Comparison of ENCODE assay signal across 1 cellular context in the genomic region with DNA sequence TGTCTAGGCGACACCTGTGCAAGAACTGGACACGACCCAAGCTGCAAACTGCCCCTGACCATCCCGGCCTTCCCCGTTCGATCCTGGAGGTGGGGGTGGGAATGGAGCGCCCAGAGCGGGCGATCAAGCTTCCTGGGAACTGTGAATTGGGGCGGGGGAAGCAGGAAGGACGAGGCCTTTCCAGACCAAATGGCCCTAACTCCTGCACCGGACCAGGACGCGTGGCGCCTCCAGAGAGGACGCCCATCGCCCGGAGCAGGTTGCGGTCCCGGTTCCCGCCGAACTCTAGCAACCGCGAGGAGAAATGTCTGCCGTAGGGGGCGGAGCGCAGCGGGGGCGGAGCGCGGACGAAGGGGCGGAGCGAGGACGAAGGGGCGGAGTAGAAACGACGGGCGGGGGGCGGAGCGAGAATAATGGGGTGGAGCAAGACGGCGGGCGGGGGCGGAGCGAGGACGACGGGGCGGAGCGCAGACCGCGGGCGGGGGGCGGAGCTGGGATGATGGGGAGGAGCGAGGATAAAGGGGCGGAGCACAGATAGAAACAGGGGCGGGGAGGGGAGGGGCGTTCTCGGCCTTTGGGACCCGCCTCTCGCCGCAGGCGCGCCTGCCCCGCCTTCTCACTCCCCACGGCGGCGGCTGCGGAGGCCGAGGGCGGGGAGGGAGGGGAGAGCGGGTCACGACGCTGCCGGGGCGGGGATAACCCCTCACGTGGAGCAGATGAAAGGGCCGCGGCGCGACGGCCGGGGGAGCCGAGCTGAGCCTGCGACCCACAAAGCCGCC.
TF ChIP-seq lines count a peak whose summit lies in the region.

A gene (plus strand): TSS at position 695 of the 779 bp plus-strand sequence. CDS start 195 bp downstream, outside the sequence.

TF ChIP-seq in K562, 482 proteins besides CTCF, POLR2A, EP300 and RAD21 (continued from another document and continues in another):
- TF ChIP-seq, protein P1, sequence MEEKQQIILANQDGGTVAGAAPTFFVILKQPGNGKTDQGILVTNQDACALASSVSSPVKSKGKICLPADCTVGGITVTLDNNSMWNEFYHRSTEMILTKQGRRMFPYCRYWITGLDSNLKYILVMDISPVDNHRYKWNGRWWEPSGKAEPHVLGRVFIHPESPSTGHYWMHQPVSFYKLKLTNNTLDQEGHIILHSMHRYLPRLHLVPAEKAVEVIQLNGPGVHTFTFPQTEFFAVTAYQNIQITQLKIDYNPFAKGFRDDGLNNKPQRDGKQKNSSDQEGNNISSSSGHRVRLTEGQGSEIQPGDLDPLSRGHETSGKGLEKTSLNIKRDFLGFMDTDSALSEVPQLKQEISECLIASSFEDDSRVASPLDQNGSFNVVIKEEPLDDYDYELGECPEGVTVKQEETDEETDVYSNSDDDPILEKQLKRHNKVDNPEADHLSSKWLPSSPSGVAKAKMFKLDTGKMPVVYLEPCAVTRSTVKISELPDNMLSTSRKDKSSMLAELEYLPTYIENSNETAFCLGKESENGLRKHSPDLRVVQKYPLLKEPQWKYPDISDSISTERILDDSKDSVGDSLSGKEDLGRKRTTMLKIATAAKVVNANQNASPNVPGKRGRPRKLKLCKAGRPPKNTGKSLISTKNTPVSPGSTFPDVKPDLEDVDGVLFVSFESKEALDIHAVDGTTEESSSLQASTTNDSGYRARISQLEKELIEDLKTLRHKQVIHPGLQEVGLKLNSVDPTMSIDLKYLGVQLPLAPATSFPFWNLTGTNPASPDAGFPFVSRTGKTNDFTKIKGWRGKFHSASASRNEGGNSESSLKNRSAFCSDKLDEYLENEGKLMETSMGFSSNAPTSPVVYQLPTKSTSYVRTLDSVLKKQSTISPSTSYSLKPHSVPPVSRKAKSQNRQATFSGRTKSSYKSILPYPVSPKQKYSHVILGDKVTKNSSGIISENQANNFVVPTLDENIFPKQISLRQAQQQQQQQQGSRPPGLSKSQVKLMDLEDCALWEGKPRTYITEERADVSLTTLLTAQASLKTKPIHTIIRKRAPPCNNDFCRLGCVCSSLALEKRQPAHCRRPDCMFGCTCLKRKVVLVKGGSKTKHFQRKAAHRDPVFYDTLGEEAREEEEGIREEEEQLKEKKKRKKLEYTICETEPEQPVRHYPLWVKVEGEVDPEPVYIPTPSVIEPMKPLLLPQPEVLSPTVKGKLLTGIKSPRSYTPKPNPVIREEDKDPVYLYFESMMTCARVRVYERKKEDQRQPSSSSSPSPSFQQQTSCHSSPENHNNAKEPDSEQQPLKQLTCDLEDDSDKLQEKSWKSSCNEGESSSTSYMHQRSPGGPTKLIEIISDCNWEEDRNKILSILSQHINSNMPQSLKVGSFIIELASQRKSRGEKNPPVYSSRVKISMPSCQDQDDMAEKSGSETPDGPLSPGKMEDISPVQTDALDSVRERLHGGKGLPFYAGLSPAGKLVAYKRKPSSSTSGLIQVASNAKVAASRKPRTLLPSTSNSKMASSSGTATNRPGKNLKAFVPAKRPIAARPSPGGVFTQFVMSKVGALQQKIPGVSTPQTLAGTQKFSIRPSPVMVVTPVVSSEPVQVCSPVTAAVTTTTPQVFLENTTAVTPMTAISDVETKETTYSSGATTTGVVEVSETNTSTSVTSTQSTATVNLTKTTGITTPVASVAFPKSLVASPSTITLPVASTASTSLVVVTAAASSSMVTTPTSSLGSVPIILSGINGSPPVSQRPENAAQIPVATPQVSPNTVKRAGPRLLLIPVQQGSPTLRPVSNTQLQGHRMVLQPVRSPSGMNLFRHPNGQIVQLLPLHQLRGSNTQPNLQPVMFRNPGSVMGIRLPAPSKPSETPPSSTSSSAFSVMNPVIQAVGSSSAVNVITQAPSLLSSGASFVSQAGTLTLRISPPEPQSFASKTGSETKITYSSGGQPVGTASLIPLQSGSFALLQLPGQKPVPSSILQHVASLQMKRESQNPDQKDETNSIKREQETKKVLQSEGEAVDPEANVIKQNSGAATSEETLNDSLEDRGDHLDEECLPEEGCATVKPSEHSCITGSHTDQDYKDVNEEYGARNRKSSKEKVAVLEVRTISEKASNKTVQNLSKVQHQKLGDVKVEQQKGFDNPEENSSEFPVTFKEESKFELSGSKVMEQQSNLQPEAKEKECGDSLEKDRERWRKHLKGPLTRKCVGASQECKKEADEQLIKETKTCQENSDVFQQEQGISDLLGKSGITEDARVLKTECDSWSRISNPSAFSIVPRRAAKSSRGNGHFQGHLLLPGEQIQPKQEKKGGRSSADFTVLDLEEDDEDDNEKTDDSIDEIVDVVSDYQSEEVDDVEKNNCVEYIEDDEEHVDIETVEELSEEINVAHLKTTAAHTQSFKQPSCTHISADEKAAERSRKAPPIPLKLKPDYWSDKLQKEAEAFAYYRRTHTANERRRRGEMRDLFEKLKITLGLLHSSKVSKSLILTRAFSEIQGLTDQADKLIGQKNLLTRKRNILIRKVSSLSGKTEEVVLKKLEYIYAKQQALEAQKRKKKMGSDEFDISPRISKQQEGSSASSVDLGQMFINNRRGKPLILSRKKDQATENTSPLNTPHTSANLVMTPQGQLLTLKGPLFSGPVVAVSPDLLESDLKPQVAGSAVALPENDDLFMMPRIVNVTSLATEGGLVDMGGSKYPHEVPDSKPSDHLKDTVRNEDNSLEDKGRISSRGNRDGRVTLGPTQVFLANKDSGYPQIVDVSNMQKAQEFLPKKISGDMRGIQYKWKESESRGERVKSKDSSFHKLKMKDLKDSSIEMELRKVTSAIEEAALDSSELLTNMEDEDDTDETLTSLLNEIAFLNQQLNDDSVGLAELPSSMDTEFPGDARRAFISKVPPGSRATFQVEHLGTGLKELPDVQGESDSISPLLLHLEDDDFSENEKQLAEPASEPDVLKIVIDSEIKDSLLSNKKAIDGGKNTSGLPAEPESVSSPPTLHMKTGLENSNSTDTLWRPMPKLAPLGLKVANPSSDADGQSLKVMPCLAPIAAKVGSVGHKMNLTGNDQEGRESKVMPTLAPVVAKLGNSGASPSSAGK (IDR thresholded peaks at IDR 0.05), result peak; percentile 72
- TF ChIP-seq GABPB1 (CRISPR knock-in tag; IDR thresholded peaks at IDR 0.05) (no peak; the same call in 1 of the 2 replicates), ZNF507 (tag; conservative IDR thresholded peaks at IDR 0.05) (no peak), MYBL2 (IDR thresholded peaks at IDR 0.05; ENCODE audit: low read depth) (no peak), MYBL2 (CRISPR knock-in tag; IDR thresholded peaks at IDR 0.05; ENCODE audit: borderline replicate concordance) (no peak), DIDO1 (tag; IDR thresholded peaks at IDR 0.05; ENCODE audit: low read depth) (peak; percentile 9; the same call in 1 of the 2 replicates), ZSCAN32 (CRISPR knock-in tag; IDR thresholded peaks at IDR 0.05) (no peak), ZNF76 (CRISPR knock-in tag; IDR thresholded peaks at IDR 0.05; ENCODE audit: borderline replicate concordance) (no peak), PTBP1 (IDR thresholded peaks at IDR 0.05; ENCODE audit: low read depth, low read length) (no peak), FOSL1 (tag; conservative IDR thresholded peaks at IDR 0.05) (0 out of 2 replicates have a peak, but pooled peaks have one; percentile 1), NFE2 (IDR thresholded peaks at IDR 0.05; ENCODE audit: low read depth) (no peak), JUNB (CRISPR knock-in tag; conservative IDR thresholded peaks at IDR 0.05) (no peak), TCF3 (CRISPR knock-in tag; IDR thresholded peaks at IDR 0.05) (no peak), ZNF146 (CRISPR knock-in tag; IDR thresholded peaks at IDR 0.05; ENCODE audit: unreplicated experiment) (no peak), CTBP1 (IDR thresholded peaks at IDR 0.05; ENCODE audit: borderline replicate concordance) (no peak), KLF10 (CRISPR knock-in tag; IDR thresholded peaks at IDR 0.05) (no peak), MECOM (CRISPR knock-in tag; IDR thresholded peaks at IDR 0.05) (no peak), ZNF79 (CRISPR knock-in tag; IDR thresholded peaks at IDR 0.05; ENCODE audit: low read depth) (no peak), ZNF24 (IDR thresholded peaks at IDR 0.05) (no peak), ZKSCAN8 (CRISPR knock-in tag; IDR thresholded peaks at IDR 0.05) (no peak), NFYB (IDR thresholded peaks at IDR 0.05; ENCODE audit: extremely low read depth, insufficient read length) (no peak), CC2D1A (IDR thresholded peaks at IDR 0.05) (no peak), TAF15 (IDR thresholded peaks at IDR 0.05; ENCODE audit: low read depth, low read length) (no peak), CCAR2 (IDR thresholded peaks at IDR 0.05; ENCODE audit: low read depth, low read length) (no peak), ZNF232 (CRISPR knock-in tag; IDR thresholded peaks at IDR 0.05) (no peak), SMARCA5 (IDR thresholded peaks at IDR 0.05) (no peak), ZNF134 (CRISPR knock-in tag; conservative IDR thresholded peaks at IDR 0.05) (no peak), ZC3H4 (CRISPR knock-in tag; IDR thresholded peaks at IDR 0.05; ENCODE audit: borderline replicate concordance) (no peak), ZNF830 (CRISPR knock-in tag; IDR thresholded peaks at IDR 0.05) (no peak), ZFP30 (CRISPR knock-in tag; IDR thresholded peaks at IDR 0.05; ENCODE audit: borderline replicate concordance) (no peak)
- TF ChIP-seq, protein P2, sequence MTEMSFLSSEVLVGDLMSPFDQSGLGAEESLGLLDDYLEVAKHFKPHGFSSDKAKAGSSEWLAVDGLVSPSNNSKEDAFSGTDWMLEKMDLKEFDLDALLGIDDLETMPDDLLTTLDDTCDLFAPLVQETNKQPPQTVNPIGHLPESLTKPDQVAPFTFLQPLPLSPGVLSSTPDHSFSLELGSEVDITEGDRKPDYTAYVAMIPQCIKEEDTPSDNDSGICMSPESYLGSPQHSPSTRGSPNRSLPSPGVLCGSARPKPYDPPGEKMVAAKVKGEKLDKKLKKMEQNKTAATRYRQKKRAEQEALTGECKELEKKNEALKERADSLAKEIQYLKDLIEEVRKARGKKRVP (CRISPR knock-in tag; IDR thresholded peaks at IDR 0.05), result no peak
- TF ChIP-seq, protein P3, sequence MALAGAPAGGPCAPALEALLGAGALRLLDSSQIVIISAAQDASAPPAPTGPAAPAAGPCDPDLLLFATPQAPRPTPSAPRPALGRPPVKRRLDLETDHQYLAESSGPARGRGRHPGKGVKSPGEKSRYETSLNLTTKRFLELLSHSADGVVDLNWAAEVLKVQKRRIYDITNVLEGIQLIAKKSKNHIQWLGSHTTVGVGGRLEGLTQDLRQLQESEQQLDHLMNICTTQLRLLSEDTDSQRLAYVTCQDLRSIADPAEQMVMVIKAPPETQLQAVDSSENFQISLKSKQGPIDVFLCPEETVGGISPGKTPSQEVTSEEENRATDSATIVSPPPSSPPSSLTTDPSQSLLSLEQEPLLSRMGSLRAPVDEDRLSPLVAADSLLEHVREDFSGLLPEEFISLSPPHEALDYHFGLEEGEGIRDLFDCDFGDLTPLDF (CRISPR knock-in tag; IDR thresholded peaks at IDR 0.05), result no peak
- TF ChIP-seq, protein P4, sequence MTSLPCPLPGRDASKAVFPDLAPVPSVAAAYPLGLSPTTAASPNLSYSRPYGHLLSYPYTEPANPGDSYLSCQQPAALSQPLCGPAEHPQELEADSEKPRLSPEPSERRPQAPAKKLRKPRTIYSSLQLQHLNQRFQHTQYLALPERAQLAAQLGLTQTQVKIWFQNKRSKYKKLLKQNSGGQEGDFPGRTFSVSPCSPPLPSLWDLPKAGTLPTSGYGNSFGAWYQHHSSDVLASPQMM (CRISPR knock-in tag; IDR thresholded peaks at IDR 0.05), result no peak
- TF ChIP-seq, protein P5, sequence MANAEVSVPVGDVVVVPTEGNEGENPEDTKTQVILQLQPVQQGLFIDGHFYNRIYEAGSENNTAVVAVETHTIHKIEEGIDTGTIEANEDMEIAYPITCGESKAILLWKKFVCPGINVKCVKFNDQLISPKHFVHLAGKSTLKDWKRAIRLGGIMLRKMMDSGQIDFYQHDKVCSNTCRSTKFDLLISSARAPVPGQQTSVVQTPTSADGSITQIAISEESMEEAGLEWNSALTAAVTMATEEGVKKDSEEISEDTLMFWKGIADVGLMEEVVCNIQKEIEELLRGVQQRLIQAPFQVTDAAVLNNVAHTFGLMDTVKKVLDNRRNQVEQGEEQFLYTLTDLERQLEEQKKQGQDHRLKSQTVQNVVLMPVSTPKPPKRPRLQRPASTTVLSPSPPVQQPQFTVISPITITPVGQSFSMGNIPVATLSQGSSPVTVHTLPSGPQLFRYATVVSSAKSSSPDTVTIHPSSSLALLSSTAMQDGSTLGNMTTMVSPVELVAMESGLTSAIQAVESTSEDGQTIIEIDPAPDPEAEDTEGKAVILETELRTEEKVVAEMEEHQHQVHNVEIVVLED (CRISPR knock-in tag; IDR thresholded peaks at IDR 0.05), result peak; percentile 52
- TF ChIP-seq, protein P6, sequence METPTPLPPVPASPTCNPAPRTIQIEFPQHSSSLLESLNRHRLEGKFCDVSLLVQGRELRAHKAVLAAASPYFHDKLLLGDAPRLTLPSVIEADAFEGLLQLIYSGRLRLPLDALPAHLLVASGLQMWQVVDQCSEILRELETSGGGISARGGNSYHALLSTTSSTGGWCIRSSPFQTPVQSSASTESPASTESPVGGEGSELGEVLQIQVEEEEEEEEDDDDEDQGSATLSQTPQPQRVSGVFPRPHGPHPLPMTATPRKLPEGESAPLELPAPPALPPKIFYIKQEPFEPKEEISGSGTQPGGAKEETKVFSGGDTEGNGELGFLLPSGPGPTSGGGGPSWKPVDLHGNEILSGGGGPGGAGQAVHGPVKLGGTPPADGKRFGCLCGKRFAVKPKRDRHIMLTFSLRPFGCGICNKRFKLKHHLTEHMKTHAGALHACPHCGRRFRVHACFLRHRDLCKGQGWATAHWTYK (CRISPR knock-in tag; IDR thresholded peaks at IDR 0.05), result no peak
- TF ChIP-seq, protein P7, sequence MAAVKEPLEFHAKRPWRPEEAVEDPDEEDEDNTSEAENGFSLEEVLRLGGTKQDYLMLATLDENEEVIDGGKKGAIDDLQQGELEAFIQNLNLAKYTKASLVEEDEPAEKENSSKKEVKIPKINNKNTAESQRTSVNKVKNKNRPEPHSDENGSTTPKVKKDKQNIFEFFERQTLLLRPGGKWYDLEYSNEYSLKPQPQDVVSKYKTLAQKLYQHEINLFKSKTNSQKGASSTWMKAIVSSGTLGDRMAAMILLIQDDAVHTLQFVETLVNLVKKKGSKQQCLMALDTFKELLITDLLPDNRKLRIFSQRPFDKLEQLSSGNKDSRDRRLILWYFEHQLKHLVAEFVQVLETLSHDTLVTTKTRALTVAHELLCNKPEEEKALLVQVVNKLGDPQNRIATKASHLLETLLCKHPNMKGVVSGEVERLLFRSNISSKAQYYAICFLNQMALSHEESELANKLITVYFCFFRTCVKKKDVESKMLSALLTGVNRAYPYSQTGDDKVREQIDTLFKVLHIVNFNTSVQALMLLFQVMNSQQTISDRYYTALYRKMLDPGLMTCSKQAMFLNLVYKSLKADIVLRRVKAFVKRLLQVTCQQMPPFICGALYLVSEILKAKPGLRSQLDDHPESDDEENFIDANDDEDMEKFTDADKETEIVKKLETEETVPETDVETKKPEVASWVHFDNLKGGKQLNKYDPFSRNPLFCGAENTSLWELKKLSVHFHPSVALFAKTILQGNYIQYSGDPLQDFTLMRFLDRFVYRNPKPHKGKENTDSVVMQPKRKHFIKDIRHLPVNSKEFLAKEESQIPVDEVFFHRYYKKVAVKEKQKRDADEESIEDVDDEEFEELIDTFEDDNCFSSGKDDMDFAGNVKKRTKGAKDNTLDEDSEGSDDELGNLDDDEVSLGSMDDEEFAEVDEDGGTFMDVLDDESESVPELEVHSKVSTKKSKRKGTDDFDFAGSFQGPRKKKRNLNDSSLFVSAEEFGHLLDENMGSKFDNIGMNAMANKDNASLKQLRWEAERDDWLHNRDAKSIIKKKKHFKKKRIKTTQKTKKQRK (IDR thresholded peaks at IDR 0.05; ENCODE audit: borderline replicate concordance, low read depth, low read length), result no peak
- TF ChIP-seq, protein P8, sequence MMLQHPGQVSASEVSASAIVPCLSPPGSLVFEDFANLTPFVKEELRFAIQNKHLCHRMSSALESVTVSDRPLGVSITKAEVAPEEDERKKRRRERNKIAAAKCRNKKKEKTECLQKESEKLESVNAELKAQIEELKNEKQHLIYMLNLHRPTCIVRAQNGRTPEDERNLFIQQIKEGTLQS (IDR thresholded peaks at IDR 0.05), result no peak
- TF ChIP-seq, protein P8 (CRISPR knock-in tag; conservative IDR thresholded peaks at IDR 0.05), result no peak
